In the genomic region with DNA sequence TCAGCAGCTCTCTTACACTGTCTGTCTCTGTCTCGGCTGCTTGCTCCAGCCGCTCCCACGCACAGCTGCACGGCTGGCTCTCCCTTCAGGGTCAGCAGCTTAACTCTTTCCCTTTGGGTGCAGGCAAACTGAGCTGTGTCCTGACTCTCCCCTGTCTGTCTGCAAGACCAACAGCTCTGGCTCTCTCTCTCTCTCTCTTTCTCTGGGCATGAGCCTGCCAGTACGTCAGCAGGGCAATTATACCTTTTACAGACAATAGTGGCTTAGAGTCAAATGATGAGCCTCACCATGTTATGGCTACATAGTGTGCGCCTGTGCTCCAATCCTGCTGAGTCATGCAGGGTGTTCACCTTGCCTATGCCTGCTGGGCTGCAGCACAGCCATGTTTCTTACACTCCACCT, we compare ENCODE assay signal across 1 cellular context.
A peak's percentile ranks its signal among the peaks of the same experiment; 100 is the strongest.
TF ChIP-seq lines count a peak whose summit lies in the region.

No MANE protein-coding gene starts in this region.

TF ChIP-seq in K562, 482 proteins besides CTCF, POLR2A, EP300 and RAD21 (continued from another document):
- TF ChIP-seq, protein P1, sequence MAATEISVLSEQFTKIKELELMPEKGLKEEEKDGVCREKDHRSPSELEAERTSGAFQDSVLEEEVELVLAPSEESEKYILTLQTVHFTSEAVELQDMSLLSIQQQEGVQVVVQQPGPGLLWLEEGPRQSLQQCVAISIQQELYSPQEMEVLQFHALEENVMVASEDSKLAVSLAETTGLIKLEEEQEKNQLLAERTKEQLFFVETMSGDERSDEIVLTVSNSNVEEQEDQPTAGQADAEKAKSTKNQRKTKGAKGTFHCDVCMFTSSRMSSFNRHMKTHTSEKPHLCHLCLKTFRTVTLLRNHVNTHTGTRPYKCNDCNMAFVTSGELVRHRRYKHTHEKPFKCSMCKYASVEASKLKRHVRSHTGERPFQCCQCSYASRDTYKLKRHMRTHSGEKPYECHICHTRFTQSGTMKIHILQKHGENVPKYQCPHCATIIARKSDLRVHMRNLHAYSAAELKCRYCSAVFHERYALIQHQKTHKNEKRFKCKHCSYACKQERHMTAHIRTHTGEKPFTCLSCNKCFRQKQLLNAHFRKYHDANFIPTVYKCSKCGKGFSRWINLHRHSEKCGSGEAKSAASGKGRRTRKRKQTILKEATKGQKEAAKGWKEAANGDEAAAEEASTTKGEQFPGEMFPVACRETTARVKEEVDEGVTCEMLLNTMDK (IDR thresholded peaks at IDR 0.05; ENCODE audit: borderline replicate concordance, insufficient read depth, low read depth, low read length, poor library complexity, severe bottlenecking): no peak
- no peak for TF ChIP-seq ELF4 (CRISPR knock-in tag; IDR thresholded peaks at IDR 0.05)
- TF ChIP-seq ZNF316 (IDR thresholded peaks at IDR 0.05): peak; percentile 89
- no peak for TF ChIP-seq NFIC (IDR thresholded peaks at IDR 0.05)
- TF ChIP-seq POLR2AphosphoS5 (IDR thresholded peaks at IDR 0.05; ENCODE audit: control insufficient read depth, insufficient read depth, low read depth, low read length): no peak
- peak; percentile 30 to 42 for TF ChIP-seq NRF1 (conservative IDR thresholded peaks at IDR 0.05 in 1 of 2, IDR thresholded peaks at IDR 0.05 in 1 of 2)
- TF ChIP-seq KLF16 (IDR thresholded peaks at IDR 0.05): no peak
- TF ChIP-seq ZFPM2 (CRISPR knock-in tag; IDR thresholded peaks at IDR 0.05): no peak
- no peak for TF ChIP-seq SMAD1 (IDR thresholded peaks at IDR 0.05; ENCODE audit: low read depth, low read length, partially characterized antibody)
- TF ChIP-seq LARP7 (IDR thresholded peaks at IDR 0.05): no peak
- TF ChIP-seq ZNF584 (CRISPR knock-in tag; IDR thresholded peaks at IDR 0.05; ENCODE audit: low read depth): no peak
- 0 out of 2 replicates have a peak, but pooled peaks have one; percentile 20 for TF ChIP-seq ARID1B (IDR thresholded peaks at IDR 0.05)
- TF ChIP-seq EHMT2 (IDR thresholded peaks at IDR 0.05): no peak
- no peak for TF ChIP-seq GATAD2B (IDR thresholded peaks at IDR 0.05; ENCODE audit: borderline replicate concordance)
- TF ChIP-seq TOE1 (IDR thresholded peaks at IDR 0.05; ENCODE audit: borderline replicate concordance): no peak
- no peak for TF ChIP-seq TOE1 (CRISPR knock-in tag; IDR thresholded peaks at IDR 0.05; ENCODE audit: borderline replicate concordance, low read depth)
- TF ChIP-seq HNRNPUL1 (IDR thresholded peaks at IDR 0.05; ENCODE audit: low read length): no peak
- TF ChIP-seq, protein P2, sequence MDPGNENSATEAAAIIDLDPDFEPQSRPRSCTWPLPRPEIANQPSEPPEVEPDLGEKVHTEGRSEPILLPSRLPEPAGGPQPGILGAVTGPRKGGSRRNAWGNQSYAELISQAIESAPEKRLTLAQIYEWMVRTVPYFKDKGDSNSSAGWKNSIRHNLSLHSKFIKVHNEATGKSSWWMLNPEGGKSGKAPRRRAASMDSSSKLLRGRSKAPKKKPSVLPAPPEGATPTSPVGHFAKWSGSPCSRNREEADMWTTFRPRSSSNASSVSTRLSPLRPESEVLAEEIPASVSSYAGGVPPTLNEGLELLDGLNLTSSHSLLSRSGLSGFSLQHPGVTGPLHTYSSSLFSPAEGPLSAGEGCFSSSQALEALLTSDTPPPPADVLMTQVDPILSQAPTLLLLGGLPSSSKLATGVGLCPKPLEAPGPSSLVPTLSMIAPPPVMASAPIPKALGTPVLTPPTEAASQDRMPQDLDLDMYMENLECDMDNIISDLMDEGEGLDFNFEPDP (CRISPR knock-in tag; IDR thresholded peaks at IDR 0.05): no peak
- no peak for TF ChIP-seq ZBTB17 (CRISPR knock-in tag; IDR thresholded peaks at IDR 0.05)
- peak; percentile 91 for TF ChIP-seq MAFG (tag; conservative IDR thresholded peaks at IDR 0.05)
- TF ChIP-seq NUFIP1 (IDR thresholded peaks at IDR 0.05; ENCODE audit: partially characterized antibody): no peak
- TF ChIP-seq, protein P3, sequence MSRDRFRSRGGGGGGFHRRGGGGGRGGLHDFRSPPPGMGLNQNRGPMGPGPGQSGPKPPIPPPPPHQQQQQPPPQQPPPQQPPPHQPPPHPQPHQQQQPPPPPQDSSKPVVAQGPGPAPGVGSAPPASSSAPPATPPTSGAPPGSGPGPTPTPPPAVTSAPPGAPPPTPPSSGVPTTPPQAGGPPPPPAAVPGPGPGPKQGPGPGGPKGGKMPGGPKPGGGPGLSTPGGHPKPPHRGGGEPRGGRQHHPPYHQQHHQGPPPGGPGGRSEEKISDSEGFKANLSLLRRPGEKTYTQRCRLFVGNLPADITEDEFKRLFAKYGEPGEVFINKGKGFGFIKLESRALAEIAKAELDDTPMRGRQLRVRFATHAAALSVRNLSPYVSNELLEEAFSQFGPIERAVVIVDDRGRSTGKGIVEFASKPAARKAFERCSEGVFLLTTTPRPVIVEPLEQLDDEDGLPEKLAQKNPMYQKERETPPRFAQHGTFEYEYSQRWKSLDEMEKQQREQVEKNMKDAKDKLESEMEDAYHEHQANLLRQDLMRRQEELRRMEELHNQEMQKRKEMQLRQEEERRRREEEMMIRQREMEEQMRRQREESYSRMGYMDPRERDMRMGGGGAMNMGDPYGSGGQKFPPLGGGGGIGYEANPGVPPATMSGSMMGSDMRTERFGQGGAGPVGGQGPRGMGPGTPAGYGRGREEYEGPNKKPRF (IDR thresholded peaks at IDR 0.05; ENCODE audit: low read depth, low read length): no peak
- peak; percentile 45 for TF ChIP-seq EGR1 (conservative IDR thresholded peaks at IDR 0.05)
- TF ChIP-seq ZNF263 (CRISPR knock-in tag; IDR thresholded peaks at IDR 0.05; ENCODE audit: borderline replicate concordance): no peak
- no peak for TF ChIP-seq TFAM (CRISPR knock-in tag; conservative IDR thresholded peaks at IDR 0.05)
- TF ChIP-seq, protein P4, sequence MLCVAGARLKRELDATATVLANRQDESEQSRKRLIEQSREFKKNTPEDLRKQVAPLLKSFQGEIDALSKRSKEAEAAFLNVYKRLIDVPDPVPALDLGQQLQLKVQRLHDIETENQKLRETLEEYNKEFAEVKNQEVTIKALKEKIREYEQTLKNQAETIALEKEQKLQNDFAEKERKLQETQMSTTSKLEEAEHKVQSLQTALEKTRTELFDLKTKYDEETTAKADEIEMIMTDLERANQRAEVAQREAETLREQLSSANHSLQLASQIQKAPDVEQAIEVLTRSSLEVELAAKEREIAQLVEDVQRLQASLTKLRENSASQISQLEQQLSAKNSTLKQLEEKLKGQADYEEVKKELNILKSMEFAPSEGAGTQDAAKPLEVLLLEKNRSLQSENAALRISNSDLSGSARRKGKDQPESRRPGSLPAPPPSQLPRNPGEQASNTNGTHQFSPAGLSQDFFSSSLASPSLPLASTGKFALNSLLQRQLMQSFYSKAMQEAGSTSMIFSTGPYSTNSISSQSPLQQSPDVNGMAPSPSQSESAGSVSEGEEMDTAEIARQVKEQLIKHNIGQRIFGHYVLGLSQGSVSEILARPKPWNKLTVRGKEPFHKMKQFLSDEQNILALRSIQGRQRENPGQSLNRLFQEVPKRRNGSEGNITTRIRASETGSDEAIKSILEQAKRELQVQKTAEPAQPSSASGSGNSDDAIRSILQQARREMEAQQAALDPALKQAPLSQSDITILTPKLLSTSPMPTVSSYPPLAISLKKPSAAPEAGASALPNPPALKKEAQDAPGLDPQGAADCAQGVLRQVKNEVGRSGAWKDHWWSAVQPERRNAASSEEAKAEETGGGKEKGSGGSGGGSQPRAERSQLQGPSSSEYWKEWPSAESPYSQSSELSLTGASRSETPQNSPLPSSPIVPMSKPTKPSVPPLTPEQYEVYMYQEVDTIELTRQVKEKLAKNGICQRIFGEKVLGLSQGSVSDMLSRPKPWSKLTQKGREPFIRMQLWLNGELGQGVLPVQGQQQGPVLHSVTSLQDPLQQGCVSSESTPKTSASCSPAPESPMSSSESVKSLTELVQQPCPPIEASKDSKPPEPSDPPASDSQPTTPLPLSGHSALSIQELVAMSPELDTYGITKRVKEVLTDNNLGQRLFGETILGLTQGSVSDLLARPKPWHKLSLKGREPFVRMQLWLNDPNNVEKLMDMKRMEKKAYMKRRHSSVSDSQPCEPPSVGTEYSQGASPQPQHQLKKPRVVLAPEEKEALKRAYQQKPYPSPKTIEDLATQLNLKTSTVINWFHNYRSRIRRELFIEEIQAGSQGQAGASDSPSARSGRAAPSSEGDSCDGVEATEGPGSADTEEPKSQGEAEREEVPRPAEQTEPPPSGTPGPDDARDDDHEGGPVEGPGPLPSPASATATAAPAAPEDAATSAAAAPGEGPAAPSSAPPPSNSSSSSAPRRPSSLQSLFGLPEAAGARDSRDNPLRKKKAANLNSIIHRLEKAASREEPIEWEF (CRISPR knock-in tag; IDR thresholded peaks at IDR 0.05): no peak
- peak; percentile 75 for TF ChIP-seq BACH1 (tag; IDR thresholded peaks at IDR 0.05)
- TF ChIP-seq C11orf30 (IDR thresholded peaks at IDR 0.05; ENCODE audit: low read depth): peak; percentile 91
- TF ChIP-seq NCOA2 (IDR thresholded peaks at IDR 0.05; ENCODE audit: partially characterized antibody in 2 of 2): no peak
- TF ChIP-seq MAFF (IDR thresholded peaks at IDR 0.05; ENCODE audit: low read length): peak; percentile 74
- no peak for TF ChIP-seq HDAC2 (IDR thresholded peaks at IDR 0.05)
- TF ChIP-seq, protein P5, sequence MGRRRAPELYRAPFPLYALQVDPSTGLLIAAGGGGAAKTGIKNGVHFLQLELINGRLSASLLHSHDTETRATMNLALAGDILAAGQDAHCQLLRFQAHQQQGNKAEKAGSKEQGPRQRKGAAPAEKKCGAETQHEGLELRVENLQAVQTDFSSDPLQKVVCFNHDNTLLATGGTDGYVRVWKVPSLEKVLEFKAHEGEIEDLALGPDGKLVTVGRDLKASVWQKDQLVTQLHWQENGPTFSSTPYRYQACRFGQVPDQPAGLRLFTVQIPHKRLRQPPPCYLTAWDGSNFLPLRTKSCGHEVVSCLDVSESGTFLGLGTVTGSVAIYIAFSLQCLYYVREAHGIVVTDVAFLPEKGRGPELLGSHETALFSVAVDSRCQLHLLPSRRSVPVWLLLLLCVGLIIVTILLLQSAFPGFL (CRISPR knock-in tag; IDR thresholded peaks at IDR 0.05): no peak
- no peak for TF ChIP-seq NR3C1 (CRISPR knock-in tag; IDR thresholded peaks at IDR 0.05)
- TF ChIP-seq WHSC1 (IDR thresholded peaks at IDR 0.05; ENCODE audit: low read length): no peak
- no peak for TF ChIP-seq DPF2 (IDR thresholded peaks at IDR 0.05)
- no peak for TF ChIP-seq TCF7L2 (IDR thresholded peaks at IDR 0.05; ENCODE audit: low read depth, low read length)
- no peak for TF ChIP-seq RUNX1 (IDR thresholded peaks at IDR 0.05; ENCODE audit: low read depth)
- TF ChIP-seq SIN3A (IDR thresholded peaks at IDR 0.05; ENCODE audit: borderline replicate concordance in 2 of 2, control insufficient read depth in 1 of 2, low read depth in 2 of 2, low read length in 2 of 2): no peak
- TF ChIP-seq ZNF384 (IDR thresholded peaks at IDR 0.05; ENCODE audit: low read depth, low read length): no peak
- TF ChIP-seq SPI1 (IDR thresholded peaks at IDR 0.05; ENCODE audit: borderline replicate concordance, low read depth, low read length): no peak
- TF ChIP-seq CBFA2T3 (IDR thresholded peaks at IDR 0.05): peak; percentile 51
- TF ChIP-seq SAP30 (IDR thresholded peaks at IDR 0.05; ENCODE audit: borderline replicate concordance, insufficient read depth, low read depth, low read length, poor library complexity, severe bottlenecking): no peak
- no peak for TF ChIP-seq ZNF436 (CRISPR knock-in tag; IDR thresholded peaks at IDR 0.05)
TF ChIP-seq in K562: peak in this region for 14.
